In genomic region chr19:38696733-38697055, GRCh38 we compare ENCODE assay signal across 14 cellular contexts. TPM values are rescaled to one million over a fixed set of nuclear protein-coding genes. Genes with fewer than 3 reads are reported as not detected.
DNase-seq lines count a peak whose midpoint lies in the region; ATAC-seq and TF ChIP-seq lines count a peak whose summit lies in the region.
"Had no signal": no experiment of that assay in that cellular context is flagged by ENCODE, and none has a peak within 500 bp of the region (broad histone marks: within the 10 kb centered on the region; RNA-seq: fewer than 3 reads in every experiment).

No MANE protein-coding gene starts in this region.

- peak overlapping the region; percentile 91 for H3K27ac Mint-ChIP-seq in WTC11

- H3K27me3 Mint-ChIP-seq in WTC11 (ENCODE audit: low read depth), result no peaks in the 10 kb centered on the region

- H4K20me1 ChIP-seq in BLaER1 treated with 17β-estradiol and CSF1 and Interleukin-3, amounts not matched to agents 10 nM and 100 nM, result peaks cover 52 to 100% (median 95%) of the 10 kb centered on the region in 11 experiments

- DNase-seq in WTC11 (ENCODE audit: low spot score) (no peak), foreskin keratinocyte (no peak), GM19238 (ENCODE audit: insufficient read length, low spot score) (no peak), T-helper 2 cell (no peak), NCI-H2081 treated with DMSO at 0.1 percent for 48 hours (lab: John Stamatoyannopoulos, UW) (no peak)
- DNase-seq: AML-193, body of pancreas, left colon, posterior cingulate gyrus, RPMI8226, testis had no signal

- H3K36me3 ChIP-seq in BLaER1 treated with 17β-estradiol and CSF1 and Interleukin-3, amounts not matched to agents 10 nM and 100 nM, result peaks cover 23 to 59% (median 40%) of the 10 kb centered on the region in 11 experiments
- peaks cover 18% of the 10 kb centered on the region for H3K36me3 ChIP-seq in rectal smooth muscle tissue (ENCODE audit: control insufficient read depth, insufficient read depth, low read length)

- H3K4me3 ChIP-seq in BLaER1 treated with 17β-estradiol and CSF1 and Interleukin-3, amounts not matched to agents 10 nM and 100 nM, result no peak overlapping the region
- H3K4me3 ChIP-seq in rectal smooth muscle tissue (ENCODE audit: low read length), result no peak overlapping the region
- H3K4me3 ChIP-seq: body of pancreas, testis had no signal

- H3K4me1 ChIP-seq in BLaER1 treated with 17β-estradiol and CSF1 and Interleukin-3, amounts not matched to agents 10 nM and 100 nM, result peaks cover 79 to 100% (median 100%) of the 10 kb centered on the region in 10 experiments
- H3K4me1 ChIP-seq in foreskin keratinocyte (peaks cover 51% of the 10 kb centered on the region), rectal smooth muscle tissue (ENCODE audit: control insufficient read depth, insufficient read depth, low read length) (peaks cover 56% of the 10 kb centered on the region)

- H3K9ac ChIP-seq in BLaER1 treated with 17β-estradiol and CSF1 and Interleukin-3, amounts not matched to agents 10 nM and 100 nM, result peak overlapping the region in 4 of 11 experiments; percentile 2 to 18 (median 10); a peak in 1 of 22 replicates
- no peak overlapping the region for H3K9ac ChIP-seq in rectal smooth muscle tissue (ENCODE audit: low read length)

- H3K36me3 Mint-ChIP-seq in WTC11, result peaks cover 20% of the 10 kb centered on the region

- no peak for ATAC-seq in WTC11
- ATAC-seq in foreskin keratinocyte, result no peak
- no peak for ATAC-seq in HG02678 (IDR thresholded peaks at IDR 0.05; ENCODE audit: unreplicated experiment)
- ATAC-seq: body of pancreas, left colon had no signal

- TF ChIP-seq CTCF in WTC11 (IDR thresholded peaks at IDR 0.05) (no peak), foreskin keratinocyte (conservative IDR thresholded peaks at IDR 0.05) (no peak)

- peaks cover 66% of the 10 kb centered on the region for H3K4me1 Mint-ChIP-seq in WTC11

- POLR2A ChIA-PET in WTC11 (lab: Charles Lee), result interaction anchor here (1.1 kb wide), 1 partner anchor 10 kb away, joined by 6 read pairs; no protein-coding TSS in a partner anchor

- peak overlapping the region in 3 of 11 experiments; percentile 10 to 17 (median 15); a peak in 2 of 22 replicates for H3K27ac ChIP-seq in BLaER1 treated with 17β-estradiol and CSF1 and Interleukin-3, amounts not matched to agents 10 nM and 100 nM
- H3K27ac ChIP-seq in foreskin keratinocyte, result peak overlapping the region; percentile 77
- H3K27ac ChIP-seq in rectal smooth muscle tissue (ENCODE audit: low read depth, low read length), result peak overlapping the region; percentile 67
- H3K27ac ChIP-seq: testis had no signal

- no peak overlapping the region for H3K4me3 Mint-ChIP-seq in WTC11

- CTCF ChIA-PET in WTC11 (lab: Charles Lee), result interaction anchor here (1.0 kb wide), 1 partner anchor 60 kb away, joined by 3 read pairs; no protein-coding TSS in a partner anchor

- H3K27me3 ChIP-seq in BLaER1 treated with 17β-estradiol and CSF1 and Interleukin-3, amounts not matched to agents 10 nM and 100 nM, result no peaks in the 10 kb centered on the region
- H3K27me3 ChIP-seq in foreskin keratinocyte, result no peaks in the 10 kb centered on the region
- no peaks in the 10 kb centered on the region for H3K27me3 ChIP-seq in rectal smooth muscle tissue (ENCODE audit: control insufficient read depth, insufficient read depth, low read length)
- H3K27me3 ChIP-seq: body of pancreas, testis had no signal

- no peaks in the 10 kb centered on the region for H3K9me3 Mint-ChIP-seq in WTC11

- H3K9me3 ChIP-seq in BLaER1 treated with 17β-estradiol and CSF1 and Interleukin-3, amounts not matched to agents 10 nM and 100 nM (replicated peaks in 1 of 11), result no peaks in the 10 kb centered on the region
- H3K9me3 ChIP-seq: body of pancreas, testis had no signal

- peak overlapping the region in 7 of 11 experiments; percentile 91 to 98 (median 94); a peak in 13 of 22 replicates for H3K4me2 ChIP-seq in BLaER1 treated with 17β-estradiol and CSF1 and Interleukin-3, amounts not matched to agents 10 nM and 100 nM

TF ChIP-seq in WTC11, 78 proteins besides CTCF, POLR2A, EP300 and RAD21:
- no peak for TF ChIP-seq PREB (CRISPR knock-in tag; IDR thresholded peaks at IDR 0.05; ENCODE audit: borderline replicate concordance)
- TF ChIP-seq, protein P1, sequence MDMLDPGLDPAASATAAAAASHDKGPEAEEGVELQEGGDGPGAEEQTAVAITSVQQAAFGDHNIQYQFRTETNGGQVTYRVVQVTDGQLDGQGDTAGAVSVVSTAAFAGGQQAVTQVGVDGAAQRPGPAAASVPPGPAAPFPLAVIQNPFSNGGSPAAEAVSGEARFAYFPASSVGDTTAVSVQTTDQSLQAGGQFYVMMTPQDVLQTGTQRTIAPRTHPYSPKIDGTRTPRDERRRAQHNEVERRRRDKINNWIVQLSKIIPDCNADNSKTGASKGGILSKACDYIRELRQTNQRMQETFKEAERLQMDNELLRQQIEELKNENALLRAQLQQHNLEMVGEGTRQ (CRISPR knock-in tag; IDR thresholded peaks at IDR 0.05), result no peak

RNA-seq across cellular contexts. Expression of gene CAPN12, which starts 47.6 kb away (rescaled TPM):
- total RNA-seq in WTC11 (2021) (9.6 to 9.9 TPM (median 9.8 TPM) in 3 replicates), foreskin keratinocyte (0.78 and 1.4 TPM in 2 replicates)
- 1.6 and 2.5 TPM in 2 replicates for polyA plus RNA-seq in foreskin keratinocyte

RNA-seq across cellular contexts. Expression of gene ACTN4, which starts 49.2 kb away (rescaled TPM):
- total RNA-seq in WTC11 (2021) (484 to 511 TPM (median 506 TPM) in 3 replicates), foreskin keratinocyte (499 and 534 TPM in 2 replicates)
- polyA plus RNA-seq in foreskin keratinocyte, result 532 and 546 TPM in 2 replicates
